In the genomic region with DNA sequence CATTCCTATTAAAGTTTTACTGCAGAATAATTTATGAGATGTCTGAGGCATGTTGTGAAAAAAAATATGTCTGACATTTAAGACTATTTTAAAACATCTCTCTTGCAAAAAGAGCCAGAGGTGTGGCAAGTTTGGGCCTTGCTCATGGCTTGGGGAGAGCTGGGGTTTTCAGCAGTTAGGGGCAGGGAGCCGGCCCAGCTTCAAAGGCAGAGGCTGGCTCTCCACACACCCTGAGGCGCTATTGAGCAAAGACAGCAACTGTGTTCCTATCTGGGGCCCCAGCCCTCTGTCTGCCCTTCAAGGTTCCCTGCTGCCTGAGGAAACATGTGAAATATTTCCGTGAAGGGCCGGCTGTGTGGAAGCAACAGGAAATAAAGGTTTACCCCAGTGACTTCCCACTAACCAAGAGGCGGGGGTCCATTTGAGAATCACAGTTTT, we compare ENCODE assay signal across 1 cellular context.
TF ChIP-seq lines count a peak whose summit lies in the region.

No MANE protein-coding gene starts in this region.

TF ChIP-seq in K562, 482 proteins besides CTCF, POLR2A, EP300 and RAD21 (continued from another document):
- 0 out of 2 replicates have a peak, but pooled peaks have one; percentile 36 for TF ChIP-seq CBFA2T3 (IDR thresholded peaks at IDR 0.05)
- TF ChIP-seq CC2D1A (IDR thresholded peaks at IDR 0.05) = 0 out of 2 replicates have a peak, but pooled peaks have one; percentile 39
- TF ChIP-seq TCF7 (IDR thresholded peaks at IDR 0.05; ENCODE audit: borderline replicate concordance) = peak; percentile 46; the same call in 1 of the 2 replicates
- TF ChIP-seq DPF2 (IDR thresholded peaks at IDR 0.05) = 0 out of 2 replicates have a peak, but pooled peaks have one; percentile 30
- TF ChIP-seq RCOR1 (IDR thresholded peaks at IDR 0.05; ENCODE audit: borderline replicate concordance in 1 of 2, low read depth in 2 of 2, low read length in 2 of 2) = 0 out of 4 replicates have a peak, but pooled peaks of 1 of the 2 experiments have one; percentile 12
- TF ChIP-seq SMC3 (conservative IDR thresholded peaks at IDR 0.05; ENCODE audit: insufficient read depth, low read depth, low read length) = peak; percentile 23; the same call in 1 of the 2 replicates
- peak; percentile 28; the same call in 1 of the 2 replicates for TF ChIP-seq JUND (IDR thresholded peaks at IDR 0.05; ENCODE audit: borderline replicate concordance, low read depth, low read length)
- TF ChIP-seq JUND (tag; IDR thresholded peaks at IDR 0.05; ENCODE audit: borderline replicate concordance, low read depth, low read length) = no peak
- no peak for TF ChIP-seq ZNF239 (CRISPR knock-in tag; IDR thresholded peaks at IDR 0.05)
- TF ChIP-seq TCF3 (CRISPR knock-in tag; IDR thresholded peaks at IDR 0.05) = peak; percentile 41; the same call in 1 of the 2 replicates
- 0 out of 2 replicates have a peak, but pooled peaks have one; percentile 28 for TF ChIP-seq SMAD4 (CRISPR knock-in tag; conservative IDR thresholded peaks at IDR 0.05)
- TF ChIP-seq, protein P1, sequence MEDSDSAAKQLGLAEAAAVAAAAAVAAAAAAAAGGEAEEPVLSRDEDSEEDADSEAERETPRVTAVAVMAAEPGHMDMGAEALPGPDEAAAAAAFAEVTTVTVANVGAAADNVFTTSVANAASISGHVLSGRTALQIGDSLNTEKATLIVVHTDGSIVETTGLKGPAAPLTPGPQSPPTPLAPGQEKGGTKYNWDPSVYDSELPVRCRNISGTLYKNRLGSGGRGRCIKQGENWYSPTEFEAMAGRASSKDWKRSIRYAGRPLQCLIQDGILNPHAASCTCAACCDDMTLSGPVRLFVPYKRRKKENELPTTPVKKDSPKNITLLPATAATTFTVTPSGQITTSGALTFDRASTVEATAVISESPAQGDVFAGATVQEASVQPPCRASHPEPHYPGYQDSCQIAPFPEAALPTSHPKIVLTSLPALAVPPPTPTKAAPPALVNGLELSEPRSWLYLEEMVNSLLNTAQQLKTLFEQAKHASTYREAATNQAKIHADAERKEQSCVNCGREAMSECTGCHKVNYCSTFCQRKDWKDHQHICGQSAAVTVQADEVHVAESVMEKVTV (CRISPR knock-in tag; IDR thresholded peaks at IDR 0.05) = peak; percentile 39; the same call in 1 of the 2 replicates
- 0 out of 2 replicates have a peak, but pooled peaks have one; percentile 18 for TF ChIP-seq EP400 (IDR thresholded peaks at IDR 0.05)
- TF ChIP-seq MYC (IDR thresholded peaks at IDR 0.05; ENCODE audit: low read depth, low read length) = peak; percentile 12; the same call in 1 of the 2 replicates
- TF ChIP-seq MYC (CRISPR knock-in tag; IDR thresholded peaks at IDR 0.05; ENCODE audit: borderline replicate concordance, low read depth) = no peak
- TF ChIP-seq, protein P2, sequence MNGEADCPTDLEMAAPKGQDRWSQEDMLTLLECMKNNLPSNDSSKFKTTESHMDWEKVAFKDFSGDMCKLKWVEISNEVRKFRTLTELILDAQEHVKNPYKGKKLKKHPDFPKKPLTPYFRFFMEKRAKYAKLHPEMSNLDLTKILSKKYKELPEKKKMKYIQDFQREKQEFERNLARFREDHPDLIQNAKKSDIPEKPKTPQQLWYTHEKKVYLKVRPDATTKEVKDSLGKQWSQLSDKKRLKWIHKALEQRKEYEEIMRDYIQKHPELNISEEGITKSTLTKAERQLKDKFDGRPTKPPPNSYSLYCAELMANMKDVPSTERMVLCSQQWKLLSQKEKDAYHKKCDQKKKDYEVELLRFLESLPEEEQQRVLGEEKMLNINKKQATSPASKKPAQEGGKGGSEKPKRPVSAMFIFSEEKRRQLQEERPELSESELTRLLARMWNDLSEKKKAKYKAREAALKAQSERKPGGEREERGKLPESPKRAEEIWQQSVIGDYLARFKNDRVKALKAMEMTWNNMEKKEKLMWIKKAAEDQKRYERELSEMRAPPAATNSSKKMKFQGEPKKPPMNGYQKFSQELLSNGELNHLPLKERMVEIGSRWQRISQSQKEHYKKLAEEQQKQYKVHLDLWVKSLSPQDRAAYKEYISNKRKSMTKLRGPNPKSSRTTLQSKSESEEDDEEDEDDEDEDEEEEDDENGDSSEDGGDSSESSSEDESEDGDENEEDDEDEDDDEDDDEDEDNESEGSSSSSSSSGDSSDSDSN (IDR thresholded peaks at IDR 0.05; ENCODE audit: borderline replicate concordance in 1 of 2, low read depth in 2 of 2, low read length in 2 of 2) = 0 out of 4 replicates have a peak, but pooled peaks have one; percentile 48 to 66
- TF ChIP-seq ZNF695 (CRISPR knock-in tag; IDR thresholded peaks at IDR 0.05) = no peak
